In genomic region chr4:1008840-1009646, GRCh38 we compare ENCODE assay signal across 8 cellular contexts. TPM values are rescaled to one million over a fixed set of nuclear protein-coding genes. Genes with fewer than 3 reads are reported as not detected.
A peak's percentile ranks its signal among the peaks of the same experiment; 100 is the strongest.
DNase-seq lines count a peak whose midpoint lies in the region; ATAC-seq, FAIRE-seq and TF ChIP-seq lines count a peak whose summit lies in the region.

No MANE protein-coding gene starts in this region.

- H3K27ac ChIP-seq in HUES64 (ENCODE audit: low read depth, low read length): no peak overlapping the region
- H3K27ac ChIP-seq in heart right ventricle: peak overlapping the region in 3 of 10 donors; percentile 15 to 53 (median 50)

- H3K4me3 ChIP-seq in GM06990 (replicated peaks; ENCODE audit: low read depth, low read length) (peak overlapping the region; percentile 64), HUES64 (ENCODE audit: low read length) (peak overlapping the region; percentile 49), heart right ventricle (peak overlapping the region; percentile 40 to 74 (median 62)), skeletal muscle cell (ENCODE audit: low read depth, low read length) (peak overlapping the region; percentile 66)

- 6% methylated on average over 46 of the region's 46 CpGs for WGBS in HUES64
- WGBS in heart right ventricle, 2 donors: 3% methylated on average over 42 to 46 of the region's 46 CpGs

- intact Hi-C loops in heart right ventricle (cut with DNase I): no loop called here

- H3K4me1 ChIP-seq in HUES64 (ENCODE audit: insufficient read depth, low read length): no peaks in the 10 kb centered on the region
- peaks cover 14 to 42% (median 31%) of the 10 kb centered on the region in 9 donors for H3K4me1 ChIP-seq in heart right ventricle

- ATAC-seq in heart right ventricle (peak in 6 of 8 donors; percentile 7 to 20 (median 10)), HG02938 (IDR thresholded peaks at IDR 0.05; ENCODE audit: unreplicated experiment) (no peak)

- FAIRE-seq in urothelium cell line (lab: Jason Lieb, UNC): no peak

- H3K9ac ChIP-seq in HUES64 (ENCODE audit: low read depth, low read length): no peak overlapping the region; the same call in 1 of the 2 replicates

- H3K9me3 ChIP-seq in HUES64 (ENCODE audit: insufficient read depth, low read depth, low read length) (peaks cover 4% of the 10 kb centered on the region; the same call in 1 of the 2 replicates), heart right ventricle (no peaks in the 10 kb centered on the region)

- TF ChIP-seq CTCF in GM06990 (IDR thresholded peaks at IDR 0.05; ENCODE audit: insufficient read depth, low read length, poor library complexity, severe bottlenecking) (no peak), heart right ventricle (IDR thresholded peaks at IDR 0.05) (no peak)

- peak; percentile 42 for DNase-seq in GM06990 (ENCODE audit: extremely low read depth, insufficient read length)
- DNase-seq in activated T-helper 1 cell treated with Interleukin-2 at 50 U/mL for 16 hours (ENCODE audit: low read depth): peak; percentile 20
- peak; percentile 26 to 44 for DNase-seq in heart right ventricle
- no peak for DNase-seq in skeletal muscle cell (ENCODE audit: low read depth)
- no peak for DNase-seq in urothelium cell line (ENCODE audit: low spot score)
- no peak for DNase-seq in NCI-H1694 (lab: John Stamatoyannopoulos, UW)

- no peaks in the 10 kb centered on the region for H3K27me3 ChIP-seq in GM06990 (replicated peaks; ENCODE audit: control insufficient read depth, insufficient read depth, low read length)
- H3K27me3 ChIP-seq in HUES64 (ENCODE audit: insufficient read depth, low read length): peaks cover 78% of the 10 kb centered on the region
- H3K27me3 ChIP-seq in heart right ventricle: peaks cover 14 to 60% (median 46%) of the 10 kb centered on the region in 7 donors

- H3K36me3 ChIP-seq in GM06990 (ENCODE audit: control insufficient read depth, insufficient read depth, low read length) (no peaks in the 10 kb centered on the region), HUES64 (ENCODE audit: insufficient read depth, low read length) (no peaks in the 10 kb centered on the region), heart right ventricle (no peaks in the 10 kb centered on the region)

RNA-seq across cellular contexts. Expression of gene FGFRL1, which starts 2.4 kb away (rescaled TPM):
- 11.8 TPM for polyA plus RNA-seq in HUES64 (2013, experiment 1 of 2)
- 17.2 TPM for polyA plus RNA-seq in HUES64 (2013, experiment 2 of 2)
- total RNA-seq in heart right ventricle: 10 to 100 TPM; 22.0 to 36.6 (median 28.1) TPM
- polyA plus RNA-seq in heart right ventricle: 10 to 100 TPM; 17.1 to 24.3 TPM

RNA-seq across cellular contexts. Expression of gene SLC26A1, which starts 15.8 kb away (rescaled TPM):
- polyA plus RNA-seq in HUES64 (2013, experiment 1 of 2): not detected
- polyA plus RNA-seq in HUES64 (2013, experiment 2 of 2): 0.44 TPM
- total RNA-seq in heart right ventricle: under 1 TPM in 2 of 10 donors, not detected in 8; 0.28 to 0.38 TPM
- under 1 TPM; 0.06 to 0.66 TPM for polyA plus RNA-seq in heart right ventricle

RNA-seq across cellular contexts. Expression of gene IDUA, which starts 22.2 kb away (rescaled TPM):
- polyA plus RNA-seq in HUES64 (2013, experiment 1 of 2): 0.85 TPM
- polyA plus RNA-seq in HUES64 (2013, experiment 2 of 2): 0.38 TPM
- 10 to 100 TPM in 1 of 10 donors, 1 to 10 TPM in 9; 6.0 to 10.4 (median 8.7) TPM for total RNA-seq in heart right ventricle
- 10 to 100 TPM in 1 of 2 donors, 1 to 10 TPM in 1; 4.6 to 13.3 TPM for polyA plus RNA-seq in heart right ventricle

RNA-seq across cellular contexts. Expression of gene DGKQ, which starts 35.7 kb away (rescaled TPM):
- 4.7 TPM for polyA plus RNA-seq in HUES64 (2013, experiment 1 of 2)
- 4.6 TPM for polyA plus RNA-seq in HUES64 (2013, experiment 2 of 2)
- 1 to 10 TPM; 2.8 to 5.2 (median 3.8) TPM for total RNA-seq in heart right ventricle
- 1 to 10 TPM; 3.6 to 4.9 TPM for polyA plus RNA-seq in heart right ventricle

Comparison
In these comparisons a context has a peak if more than half of its experiments do, and no peak if none do; other contexts are left out.
1. DNase-seq: peak in GM06990 (single experiment), activated T-helper 1 cell treated with Interleukin-2 at 50 U/mL for 16 hours (single experiment) and heart right ventricle (2 of 2); none in skeletal muscle cell (single experiment), urothelium cell line (single experiment) and NCI-H1694 (single experiment).
2. Peak in every context shown above with its lines, with median percentiles within 50 percentile points of each other: H3K4me3 ChIP-seq.